In genomic region chr2:8584174-8585066, GRCh38 we compare ENCODE assay signal across 11 cellular contexts.
A peak's percentile ranks its signal among the peaks of the same experiment; 100 is the strongest.
DNase-seq lines count a peak whose midpoint lies in the region; ATAC-seq, FAIRE-seq and TF ChIP-seq lines count a peak whose summit lies in the region.
"Had no signal": no experiment of that assay in that cellular context is flagged by ENCODE, and none has a peak within 500 bp of the region (broad histone marks: within the 10 kb centered on the region; RNA-seq: fewer than 3 reads in every experiment).

No MANE protein-coding gene starts in this region.

- H3K36me3 ChIP-seq in astrocyte (ENCODE audit: insufficient read depth, low read length) (no peaks in the 10 kb centered on the region), mucosa of rectum (ENCODE audit: control insufficient read depth in 2 of 2, insufficient read depth in 2 of 2, low read length in 2 of 2) (no peaks in the 10 kb centered on the region), suprapubic skin (no peaks in the 10 kb centered on the region)
- H3K36me3 ChIP-seq: right lobe of liver had no signal

- H3K9me3 ChIP-seq in astrocyte (ENCODE audit: insufficient read depth, low read depth, low read length) (no peaks in the 10 kb centered on the region), mucosa of rectum (ENCODE audit: control insufficient read depth in 2 of 2, low read length in 2 of 2) (no peaks in the 10 kb centered on the region), suprapubic skin (no peaks in the 10 kb centered on the region)
- H3K9me3 ChIP-seq: right lobe of liver had no signal

- H2AFZ ChIP-seq in astrocyte (ENCODE audit: low read depth, low read length) = peak overlapping the region; percentile 68

- H3K27ac ChIP-seq in astrocyte (ENCODE audit: low read depth, low read length) = no peak overlapping the region
- peak overlapping the region; percentile 57 to 72 for H3K27ac ChIP-seq in mucosa of rectum (ENCODE audit: low read depth in 2 of 2, low read length in 2 of 2)
- H3K27ac ChIP-seq in suprapubic skin = no peak overlapping the region

- no peak for ATAC-seq in GM19463 (IDR thresholded peaks at IDR 0.05; ENCODE audit: unreplicated experiment)

- no peaks in the 10 kb centered on the region for H3K4me1 Mint-ChIP-seq in astrocyte (ENCODE audit: low read depth, unreplicated experiment)

- no peak overlapping the region for H3K9ac ChIP-seq in astrocyte (ENCODE audit: low read length)
- H3K9ac ChIP-seq in mucosa of rectum (ENCODE audit: low read depth in 1 of 2, low read length in 2 of 2) = peak overlapping the region; percentile 70 to 74

- WGBS in suprapubic skin = 76% methylated on average over 20 of the region's 29 CpGs

- H4K20me1 ChIP-seq in astrocyte (ENCODE audit: insufficient read depth, low read length) = no peaks in the 10 kb centered on the region

- peak; percentile 55 for DNase-seq in activated CD8-positive, alpha-beta memory T cell treated with anti-CD3 and anti-CD28 coated beads for 24 hours
- DNase-seq in activated CD8-positive, alpha-beta memory T cell treated with anti-CD3 and anti-CD28 coated beads, Interleukin-2, amount 50 U/mL, for 4 hours = no peak
- DNase-seq in astrocyte (ENCODE audit: low read depth) = no peak
- DNase-seq in suprapubic skin (ENCODE audit: low spot score in 2 of 2) = peak; percentile 55 to 75
- no peak for DNase-seq in NCI-H345 treated with DMSO at 0.1 percent for 48 hours (lab: John Stamatoyannopoulos, UW; ENCODE audit: unreplicated experiment)
- no peak for DNase-seq in NCI-H1436 (lab: John Stamatoyannopoulos, UW)
- DNase-seq: NCI-H446 treated with DMSO at 0.1 percent for 48 hours had no signal

- H3K36me3 Mint-ChIP-seq in astrocyte (ENCODE audit: low read depth, unreplicated experiment) = no peaks in the 10 kb centered on the region

- peak overlapping the region; percentile 4 for H3K4me3 Mint-ChIP-seq in astrocyte (ENCODE audit: unreplicated experiment)

- H3K27me3 Mint-ChIP-seq in astrocyte (ENCODE audit: low read depth, unreplicated experiment) = peaks cover 51% of the 10 kb centered on the region

- no peak for FAIRE-seq in astrocyte (lab: Jason Lieb, UNC)
- FAIRE-seq: TTC549 had no signal

- no peak overlapping the region for H3K27ac Mint-ChIP-seq in astrocyte (ENCODE audit: unreplicated experiment)

- TF ChIP-seq CTCF in astrocyte (IDR thresholded peaks at IDR 0.05; ENCODE audit: insufficient read depth, low read depth, low read length) = no peak
- TF ChIP-seq CTCF in suprapubic skin (IDR thresholded peaks at IDR 0.05) = no peak

- peaks cover 7% of the 10 kb centered on the region for H3K27me3 ChIP-seq in astrocyte (ENCODE audit: insufficient read depth, low read length)
- no peaks in the 10 kb centered on the region for H3K27me3 ChIP-seq in mucosa of rectum (ENCODE audit: control insufficient read depth in 2 of 2, insufficient read depth in 2 of 2, low read length in 2 of 2)
- H3K27me3 ChIP-seq in suprapubic skin = peaks cover 5% of the 10 kb centered on the region
- H3K27me3 ChIP-seq: right lobe of liver had no signal

- H3K4me1 ChIP-seq in astrocyte (ENCODE audit: insufficient read depth, low read length) = peaks cover 5% of the 10 kb centered on the region
- H3K4me1 ChIP-seq in mucosa of rectum (ENCODE audit: control insufficient read depth in 2 of 2, insufficient read depth in 2 of 2, low read length in 2 of 2) = peaks cover 25 to 28% of the 10 kb centered on the region in 2 donors
- peaks cover 13% of the 10 kb centered on the region for H3K4me1 ChIP-seq in suprapubic skin

- no peaks in the 10 kb centered on the region for H3K79me2 ChIP-seq in astrocyte (ENCODE audit: insufficient read depth, low read length)

- peak overlapping the region; percentile 77 for H3K4me2 ChIP-seq in astrocyte (ENCODE audit: low read length)

- H3K4me3 ChIP-seq in astrocyte (ENCODE audit: insufficient read depth, low read depth, low read length) (peak overlapping the region; percentile 25), mucosa of rectum (ENCODE audit: low read length in 2 of 2) (peak overlapping the region; percentile 54 to 59), suprapubic skin (peak overlapping the region; percentile 29)

- no peaks in the 10 kb centered on the region for H3K9me3 Mint-ChIP-seq in astrocyte (ENCODE audit: unreplicated experiment)

- TF ChIP-seq EP300 in suprapubic skin (IDR thresholded peaks at IDR 0.05) = no peak

- no peak for TF ChIP-seq POLR2A in suprapubic skin (IDR thresholded peaks at IDR 0.05)

Comparison
In these comparisons a context has a peak if more than half of its experiments do, and no peak if none do; other contexts are left out.
1. DNase-seq: peak in activated CD8-positive, alpha-beta memory T cell treated with anti-CD3 and anti-CD28 coated beads for 24 hours (single experiment) and suprapubic skin (2 of 2); none in activated CD8-positive, alpha-beta memory T cell treated with anti-CD3 and anti-CD28 coated beads, Interleukin-2, amount 50 U/mL, for 4 hours (single experiment), astrocyte (single experiment), NCI-H345 treated with DMSO at 0.1 percent for 48 hours (single experiment) and NCI-H1436 (single experiment).
2. H3K27ac ChIP-seq: peak in mucosa of rectum (2 of 2); none in astrocyte (single experiment) and suprapubic skin (single experiment).
3. Peak in every context shown above with its lines, with median percentiles within 50 percentile points of each other: H3K4me3 ChIP-seq.